Comparison of ENCODE assay signal across 9 cellular contexts in the genomic region with DNA sequence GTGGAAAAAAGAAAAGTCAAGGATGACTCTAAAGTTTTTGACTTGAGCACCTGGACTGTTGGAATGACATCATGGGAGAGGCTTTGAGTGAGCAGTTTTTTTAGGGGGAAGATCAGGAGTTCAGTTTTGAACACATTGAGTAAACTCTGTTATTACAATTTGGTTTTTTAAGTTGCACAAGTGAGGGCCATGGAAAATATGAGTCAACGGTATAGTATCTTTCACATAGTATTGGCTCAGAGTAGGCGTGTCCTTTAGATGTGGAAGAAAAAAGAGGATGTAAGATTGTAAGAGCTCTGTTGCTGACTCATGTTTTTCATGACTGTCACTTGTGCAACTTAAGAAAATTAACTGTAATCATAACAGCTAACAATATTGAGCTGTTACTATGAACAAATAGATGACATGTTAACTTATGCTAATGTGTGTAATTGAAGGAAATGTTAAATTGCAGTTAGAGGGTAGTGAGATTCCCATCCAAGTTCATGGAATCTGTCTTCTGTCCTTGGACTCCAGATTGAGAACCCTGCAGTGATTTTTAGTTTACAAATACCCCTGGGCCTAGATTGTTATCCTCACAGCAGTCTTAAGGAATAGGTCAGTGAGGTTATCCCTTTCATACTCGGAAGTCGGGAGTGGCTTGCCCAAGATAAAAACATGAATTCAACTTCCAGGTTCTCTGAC. TPM values are rescaled to one million over a fixed set of nuclear protein-coding genes. Genes with fewer than 3 reads are reported as not detected.
DNase-seq lines count a peak whose midpoint lies in the region; ATAC-seq and TF ChIP-seq lines count a peak whose summit lies in the region.
"Had no signal": no experiment of that assay in that cellular context is flagged by ENCODE, and none has a peak within 500 bp of the region (broad histone marks: within the 10 kb centered on the region; RNA-seq: fewer than 3 reads in every experiment).

No MANE protein-coding gene starts in this region.

- no CpG with 5 or more reads among the region's 4 CpGs for WGBS in neuronal stem cell (ENCODE audit: extremely low coverage in 2 of 2, insufficient read length in 2 of 2, insufficient replicate concordance in 1 of 2), 2 donors

- H3K9me3 Mint-ChIP-seq in chondrocyte (ENCODE audit: low read depth) = peaks cover 7% of the 10 kb centered on the region
- peaks cover 0 to 8% of the 10 kb centered on the region in 2 donors for H3K9me3 Mint-ChIP-seq in natural killer cell
- H3K9me3 Mint-ChIP-seq: nephron had no signal

- no peak overlapping the region for H2BK12ac ChIP-seq in neuronal stem cell (ENCODE audit: low read length)

- H3K4me1 ChIP-seq in OCI-LY3 (ENCODE audit: low read length) (peaks cover 53% of the 10 kb centered on the region), neuronal stem cell (ENCODE audit: control insufficient read depth in 2 of 2, insufficient read depth in 1 of 2, low read depth in 1 of 2, low read length in 2 of 2) (no peaks in the 10 kb centered on the region)

- ATAC-seq in GM18519 (IDR thresholded peaks at IDR 0.05; ENCODE audit: low FRiP score, unreplicated experiment) (peak; percentile 96), HG02943 (IDR thresholded peaks at IDR 0.05; ENCODE audit: low read depth, unreplicated experiment) (peak; percentile 88), natural killer cell (peak; percentile 77 to 88 (median 79))

- peaks cover 15% of the 10 kb centered on the region for H3K4me1 Mint-ChIP-seq in chondrocyte (ENCODE audit: low read depth)
- H3K4me1 Mint-ChIP-seq in natural killer cell = peaks cover 54 to 55% of the 10 kb centered on the region in 2 donors

- H4K8ac ChIP-seq in neuronal stem cell (ENCODE audit: low read depth, low read length) = no peak overlapping the region

- H2BK15ac ChIP-seq in neuronal stem cell (ENCODE audit: low read length) = no peak overlapping the region

- H2AK5ac ChIP-seq in neuronal stem cell (ENCODE audit: low read depth, low read length) = no peak overlapping the region

- no peak overlapping the region for H3K4ac ChIP-seq in neuronal stem cell (ENCODE audit: low read length)

- H3K14ac ChIP-seq in neuronal stem cell (ENCODE audit: low read length) = no peak overlapping the region

- no peaks in the 10 kb centered on the region for H3K79me2 ChIP-seq in OCI-LY3 (ENCODE audit: low read length)

- no peak overlapping the region for H2BK5ac ChIP-seq in neuronal stem cell (ENCODE audit: low read length)

- H3K36me3 ChIP-seq in OCI-LY3 (replicated peaks; ENCODE audit: low read depth, low read length) = peaks cover 6% of the 10 kb centered on the region
- H3K36me3 ChIP-seq in neuronal stem cell (replicated peaks in 1 of 2; ENCODE audit: control insufficient read depth in 2 of 2, insufficient read depth in 2 of 2, low read length in 2 of 2) = no peaks in the 10 kb centered on the region

- H3K9ac ChIP-seq in OCI-LY3 (ENCODE audit: low read length) (peak overlapping the region; percentile 49), neuronal stem cell (ENCODE audit: low read depth, low read length, poor library complexity) (no peak overlapping the region)

- H3K4me2 ChIP-seq in OCI-LY3 (ENCODE audit: low read length) (peak overlapping the region; percentile 63), neuronal stem cell (ENCODE audit: insufficient read depth, low read length, poor library complexity, severe bottlenecking) (no peak overlapping the region)

- H4K91ac ChIP-seq in neuronal stem cell (ENCODE audit: low read depth, low read length, poor library complexity) = no peak overlapping the region

- H3K27me3 ChIP-seq in OCI-LY3 (ENCODE audit: low read depth, low read length) = no peaks in the 10 kb centered on the region
- H3K27me3 ChIP-seq in neuronal stem cell (ENCODE audit: control insufficient read depth in 3 of 3, insufficient read depth in 3 of 3, low read depth in 1 of 3, low read length in 3 of 3) = no peaks in the 10 kb centered on the region

- H4K20me1 ChIP-seq in OCI-LY3 (ENCODE audit: insufficient read depth, low read length) = no peaks in the 10 kb centered on the region

- no peak overlapping the region for H2BK120ac ChIP-seq in neuronal stem cell (ENCODE audit: low read depth, low read length)

- H3K27ac ChIP-seq in OCI-LY3 (ENCODE audit: low read length) = peak overlapping the region; percentile 94
- no peak overlapping the region for H3K27ac ChIP-seq in neuronal stem cell (replicated peaks; ENCODE audit: low read length)

- intact Hi-C loops in natural killer cell (cut with micrococcal nuclease) = loop anchor here (1.0 to 2.0 kb wide), 3 partner anchors 47 to 288 kb away; no protein-coding TSS in a partner anchor

- no peaks in the 10 kb centered on the region for H3K79me1 ChIP-seq in neuronal stem cell (ENCODE audit: low read depth, low read length)

- peak overlapping the region; percentile 91 for H3K27ac Mint-ChIP-seq in chondrocyte (ENCODE audit: unreplicated experiment)
- peak overlapping the region; percentile 80 to 88 for H3K27ac Mint-ChIP-seq in natural killer cell
- H3K27ac Mint-ChIP-seq: nephron had no signal

- H3K27me3 Mint-ChIP-seq in chondrocyte (ENCODE audit: low read depth) (no peaks in the 10 kb centered on the region), natural killer cell (ENCODE audit: low read depth in 2 of 2) (no peaks in the 10 kb centered on the region)

- DNase-seq in AG09309 (ENCODE audit: low read depth) (peak; percentile 100), chondrocyte (ENCODE audit: low spot score) (no peak), natural killer cell (no peak), neuronal stem cell (ENCODE audit: low spot score) (no peak), NCI-H2227 (lab: John Stamatoyannopoulos, UW; ENCODE audit: unreplicated experiment) (no peak)

- H3K9me3 ChIP-seq in OCI-LY3 (ENCODE audit: insufficient read depth, low read length) (no peaks in the 10 kb centered on the region), neuronal stem cell (replicated peaks in 1 of 2; ENCODE audit: control insufficient read depth in 2 of 2, insufficient read depth in 1 of 2, low read depth in 1 of 2, low read length in 2 of 2) (peaks cover 0 to 3% of the 10 kb centered on the region in 2 donors)

- H3K4me3 ChIP-seq in AG09309 (ENCODE audit: control insufficient read depth, low read depth, low read length) (no peak overlapping the region), OCI-LY3 (ENCODE audit: low read length) (peak overlapping the region; percentile 48), neuronal stem cell (ENCODE audit: low read length in 2 of 2) (no peak overlapping the region)

- H2AFZ ChIP-seq in OCI-LY3 (ENCODE audit: low read depth, low read length) = peak overlapping the region; percentile 86
- H2AFZ ChIP-seq in neuronal stem cell (ENCODE audit: low read length) = no peak overlapping the region

- H3K18ac ChIP-seq in neuronal stem cell (ENCODE audit: low read length) = no peak overlapping the region

- no peak overlapping the region for H3K4me3 Mint-ChIP-seq in chondrocyte (ENCODE audit: unreplicated experiment)
- peak overlapping the region; percentile 18 for H3K4me3 Mint-ChIP-seq in natural killer cell
- H3K4me3 Mint-ChIP-seq: nephron had no signal

- TF ChIP-seq CTCF in AG09309 (IDR thresholded peaks at IDR 0.05; ENCODE audit: control insufficient read depth, insufficient read depth, low read depth, low read length, missing control alignments) = no peak
- TF ChIP-seq CTCF in OCI-LY3 (IDR thresholded peaks at IDR 0.05; ENCODE audit: low read depth, low read length) = no peak
- no peak for TF ChIP-seq CTCF in chondrocyte (IDR thresholded peaks at IDR 0.05)
- TF ChIP-seq CTCF in natural killer cell (IDR thresholded peaks at IDR 0.05) = no peak

- no peak overlapping the region for H3K23ac ChIP-seq in neuronal stem cell (ENCODE audit: low read depth, low read length, poor library complexity)

- H3K36me3 Mint-ChIP-seq in chondrocyte (ENCODE audit: low read depth) (no peaks in the 10 kb centered on the region), natural killer cell (no peaks in the 10 kb centered on the region)

RNA-seq across cellular contexts. Expression of a gene that starts 48.1 kb away (rescaled TPM):
- total RNA-seq in chondrocyte (47.4 to 55.2 TPM (median 49.7 TPM) in 3 replicates), natural killer cell (10 to 100 TPM; 87.8 to 97.6 (median 97.3) TPM)
- polyA plus RNA-seq in neuronal stem cell (2013, experiment 1 of 2) = 35.7 TPM
- 39.7 TPM for polyA plus RNA-seq in neuronal stem cell (2013, experiment 2 of 2)
